10 cellular contexts compared by ENCODE assay signal in genomic region chr7:81501220-81501619, GRCh38.
DNase-seq lines count a peak whose midpoint lies in the region; ATAC-seq and TF ChIP-seq lines count a peak whose summit lies in the region.
"Had no signal": no experiment of that assay in that cellular context is flagged by ENCODE, and none has a peak within 500 bp of the region (broad histone marks: within the 10 kb centered on the region; RNA-seq: fewer than 3 reads in every experiment).

No MANE protein-coding gene starts in this region.

- no peak overlapping the region for H3K27ac ChIP-seq in gastrocnemius medialis
- H3K27ac ChIP-seq in testis, result no peak overlapping the region
- peak overlapping the region in 2 of 4 donors; percentile 59 to 70 for H3K27ac ChIP-seq in esophagus squamous epithelium

- TF ChIP-seq POLR2A in gastrocnemius medialis (IDR thresholded peaks at IDR 0.05) (no peak), testis (IDR thresholded peaks at IDR 0.05) (no peak), esophagus squamous epithelium (IDR thresholded peaks at IDR 0.05) (no peak)

- H3K27me3 ChIP-seq in gastrocnemius medialis (no peaks in the 10 kb centered on the region), testis (no peaks in the 10 kb centered on the region), esophagus squamous epithelium (no peaks in the 10 kb centered on the region)
- H3K27me3 ChIP-seq: adrenal gland had no signal

- 49 to 56% methylated on average over 2 of the region's 2 CpGs for WGBS in testis, 2 donors
- WGBS in esophagus squamous epithelium, 2 donors, result 61 to 73% methylated on average over 2 of the region's 2 CpGs

- ATAC-seq in gastrocnemius medialis (no peak), GM19035 (IDR thresholded peaks at IDR 0.05; ENCODE audit: unreplicated experiment) (no peak)

- DNase-seq in AG08395 (ENCODE audit: low spot score) (peak; percentile 8), HFF-Myc (ENCODE audit: extremely low read depth, low read depth) (peak; percentile 49), RKO (ENCODE audit: low spot score) (peak; percentile 83), fibroblast of the conjunctiva (ENCODE audit: low read depth) (peak; percentile 62), gastrocnemius medialis (no peak), testis (no peak), esophagus squamous epithelium (lab: John Stamatoyannopoulos, UW) (no peak)
- DNase-seq: adrenal gland, mesendoderm had no signal

- in situ Hi-C loops in gastrocnemius medialis (cut with MboI; ENCODE audit: low sequenced_read_pairs in 4 of 4), result loop anchor here in 1 of 4 donors (25.0 kb wide), 1 partner anchor 461 kb away; no protein-coding TSS in a partner anchor

- no peak overlapping the region for H3K4me3 ChIP-seq in HFF-Myc (replicated peaks; ENCODE audit: low read depth, low read length)
- no peak overlapping the region for H3K4me3 ChIP-seq in gastrocnemius medialis
- H3K4me3 ChIP-seq in testis, result no peak overlapping the region
- no peak overlapping the region for H3K4me3 ChIP-seq in esophagus squamous epithelium
- H3K4me3 ChIP-seq: adrenal gland had no signal

- TF ChIP-seq CTCF in HFF-Myc (IDR thresholded peaks at IDR 0.05; ENCODE audit: low read depth, low read length, missing control alignments) (peak; percentile 20), gastrocnemius medialis (IDR thresholded peaks at IDR 0.05 in 4 of 5, conservative IDR thresholded peaks at IDR 0.05 in 1 of 5) (no peak), testis (IDR thresholded peaks at IDR 0.05) (no peak), esophagus squamous epithelium (IDR thresholded peaks at IDR 0.05) (no peak)

- H3K9me3 ChIP-seq in gastrocnemius medialis (no peaks in the 10 kb centered on the region), testis (no peaks in the 10 kb centered on the region), esophagus squamous epithelium (no peaks in the 10 kb centered on the region)
- H3K9me3 ChIP-seq: adrenal gland had no signal

- H3K36me3 ChIP-seq in gastrocnemius medialis, result no peaks in the 10 kb centered on the region
- no peaks in the 10 kb centered on the region for H3K36me3 ChIP-seq in testis (ENCODE audit: low read depth, missing control alignments)
- H3K36me3 ChIP-seq in esophagus squamous epithelium, result no peaks in the 10 kb centered on the region
- H3K36me3 ChIP-seq: adrenal gland had no signal

- intact Hi-C loops in gastrocnemius medialis (cut with DNase I; ENCODE audit: low total_unique reads) (no loop called here), testis (cut with DNase I; ENCODE audit: low total_unique reads) (no loop called here), esophagus squamous epithelium (cut with DNase I) (no loop called here)

- H3K4me1 ChIP-seq in gastrocnemius medialis (peaks cover 5 to 13% of the 10 kb centered on the region in 2 donors), testis (peaks cover 4% of the 10 kb centered on the region), esophagus squamous epithelium (peaks cover 7 to 36% (median 12%) of the 10 kb centered on the region in 3 donors)

Comparison
In these comparisons a context has a peak if more than half of its experiments do, and no peak if none do; other contexts are left out.
1. DNase-seq: peak in AG08395 (single experiment), HFF-Myc (single experiment), RKO (single experiment) and fibroblast of the conjunctiva (single experiment); none in gastrocnemius medialis (0 of 2), testis (single experiment) and esophagus squamous epithelium (single experiment).